In genomic region chr16:70789231-70789926, GRCh38 we compare ENCODE assay signal across 11 cellular contexts. TPM values are rescaled to one million over a fixed set of nuclear protein-coding genes. Genes with fewer than 3 reads are reported as not detected.
DNase-seq lines count a peak whose midpoint lies in the region; ATAC-seq, FAIRE-seq and TF ChIP-seq lines count a peak whose summit lies in the region.
"Had no signal": no experiment of that assay in that cellular context is flagged by ENCODE, and none has a peak within 500 bp of the region (broad histone marks: within the 10 kb centered on the region; RNA-seq: fewer than 3 reads in every experiment).

No MANE protein-coding gene starts in this region.

- H3K27ac ChIP-seq in GM23338 (ENCODE audit: low read depth) (0 out of 2 replicates have a peak overlapping the region, but pooled peaks have one; percentile 19), small intestine (ENCODE audit: low read depth in 1 of 2, low read length in 1 of 2) (no peak overlapping the region)
- H3K27ac ChIP-seq in CD8-positive, alpha-beta T cell (ENCODE audit: low read depth, low read length), result no peak overlapping the region

- peaks cover 35% of the 10 kb centered on the region for H4K20me1 ChIP-seq in GM23338 (replicated peaks; ENCODE audit: insufficient read depth)

- H3K4me3 Mint-ChIP-seq in GM23338, result no peak overlapping the region
- H3K4me3 Mint-ChIP-seq in activated T-helper 2 cell treated with anti-CD3 and anti-CD28 coated beads, Interferon-gamma antibody, Interleukin-2, Interleukin-4, amounts not matched to agents 10 μg/mL and 5 μg/mL and 100 μg/mL, durations not matched to agents 14 hours and 24 hours and 36 hours (ENCODE audit: low read depth), result no peak overlapping the region
- no peak overlapping the region for H3K4me3 Mint-ChIP-seq in CD8-positive, alpha-beta T cell

- H3K36me3 Mint-ChIP-seq in GM23338 (ENCODE audit: low read depth), result peaks cover 10% of the 10 kb centered on the region
- peaks cover 4% of the 10 kb centered on the region for H3K36me3 Mint-ChIP-seq in activated T-helper 2 cell treated with anti-CD3 and anti-CD28 coated beads, Interferon-gamma antibody, Interleukin-2, Interleukin-4, amounts not matched to agents 10 μg/mL and 5 μg/mL and 100 μg/mL, durations not matched to agents 14 hours and 24 hours and 36 hours (ENCODE audit: low read depth)
- peaks cover 68% of the 10 kb centered on the region for H3K36me3 Mint-ChIP-seq in CD8-positive, alpha-beta T cell

- POLR2A ChIA-PET in CD8-positive, alpha-beta T cell (lab: Charles Lee), result no interaction called here

- no peak for DNase-seq in GM23338 (ENCODE audit: low spot score)
- DNase-seq in adipocyte (ENCODE audit: low read depth), result peak; percentile 77
- DNase-seq in Right ventricle myocardium superior, result peak; percentile 61
- no peak for DNase-seq in activated T-helper 2 cell treated with anti-CD3 and anti-CD28 coated beads, Interferon-gamma antibody, Interleukin-2, Interleukin-4, amounts not matched to agents 10 μg/mL and 5 μg/mL and 100 μg/mL, durations not matched to agents 14 hours and 24 hours and 36 hours (ENCODE audit: low spot score)
- no peak for DNase-seq in CD8-positive, alpha-beta T cell
- DNase-seq in small intestine, result no peak
- DNase-seq: H7; stimulated activated CD4-positive, alpha-beta T cell treated with anti-CD3 and anti-CD28 coated beads, Interleukin-4, amount 100 ng/mL, for 24 hours had no signal

- no peak for FAIRE-seq in small intestine (lab: Jason Lieb, UNC)
- FAIRE-seq: urothelium cell line had no signal

- H3K27me3 ChIP-seq in GM23338 (ENCODE audit: insufficient read depth) (no peaks in the 10 kb centered on the region), adipocyte (replicated peaks; ENCODE audit: control insufficient read depth, insufficient read depth, low read length) (no peaks in the 10 kb centered on the region), skeletal muscle satellite cell (ENCODE audit: control insufficient read depth, insufficient read depth, low read length) (no peaks in the 10 kb centered on the region), small intestine (ENCODE audit: control insufficient read depth in 2 of 2, insufficient read depth in 2 of 2, low read length in 2 of 2) (no peaks in the 10 kb centered on the region)
- H3K27me3 ChIP-seq in CD8-positive, alpha-beta T cell (ENCODE audit: insufficient read depth, low read length), result no peaks in the 10 kb centered on the region

- H3K9ac ChIP-seq in adipocyte (ENCODE audit: low read length) (peak overlapping the region; percentile 46), skeletal muscle satellite cell (ENCODE audit: low read depth, low read length) (peak overlapping the region; percentile 22)

- H2AFZ ChIP-seq in GM23338, result no peak overlapping the region

- ATAC-seq in GM23338 (no peak; the same call in 2 of the 3 replicates), Right ventricle myocardium superior (ENCODE audit: poor library complexity) (peak; percentile 60), HG03460 (IDR thresholded peaks at IDR 0.05; ENCODE audit: unreplicated experiment) (no peak)
- no peak for ATAC-seq in CD8-positive, alpha-beta T cell

- CTCF ChIA-PET in CD8-positive, alpha-beta T cell (lab: Charles Lee), result no interaction called here

- no peaks in the 10 kb centered on the region for H3K9me2 ChIP-seq in GM23338 (ENCODE audit: insufficient read depth)

- H3K79me2 ChIP-seq in GM23338 (replicated peaks; ENCODE audit: insufficient read depth), result peaks cover 42% of the 10 kb centered on the region

- WGBS in small intestine, 3 donors, result 75 to 89% (median 83%) methylated on average over 14 of the region's 14 CpGs

- no peaks in the 10 kb centered on the region for H3K9me3 Mint-ChIP-seq in GM23338
- H3K9me3 Mint-ChIP-seq in activated T-helper 2 cell treated with anti-CD3 and anti-CD28 coated beads, Interferon-gamma antibody, Interleukin-2, Interleukin-4, amounts not matched to agents 10 μg/mL and 5 μg/mL and 100 μg/mL, durations not matched to agents 14 hours and 24 hours and 36 hours, result no peaks in the 10 kb centered on the region
- no peaks in the 10 kb centered on the region for H3K9me3 Mint-ChIP-seq in CD8-positive, alpha-beta T cell

- H3K4me1 ChIP-seq in GM23338 (ENCODE audit: insufficient read depth), result 0 out of 2 replicates have a peak, but pooled peaks cover 4% of the 10 kb centered on the region
- peaks cover 7% of the 10 kb centered on the region for H3K4me1 ChIP-seq in adipocyte (ENCODE audit: control insufficient read depth, insufficient read depth, low read length)
- H3K4me1 ChIP-seq in skeletal muscle satellite cell (ENCODE audit: control insufficient read depth, insufficient read depth, low read length), result peaks cover 17% of the 10 kb centered on the region
- no peaks in the 10 kb centered on the region for H3K4me1 ChIP-seq in CD8-positive, alpha-beta T cell (ENCODE audit: insufficient read depth, low read length)
- no peaks in the 10 kb centered on the region for H3K4me1 ChIP-seq in small intestine (ENCODE audit: control insufficient read depth in 2 of 2, insufficient read depth in 1 of 2, low read depth in 1 of 2, low read length in 1 of 2)

- intact Hi-C loops in Right ventricle myocardium superior (cut with DNase I), result no loop called here
- intact Hi-C loops in activated T-helper 2 cell treated with anti-CD3 and anti-CD28 coated beads, Interferon-gamma antibody, Interleukin-2, Interleukin-4, amounts not matched to agents 10 μg/mL and 5 μg/mL and 100 μg/mL, durations not matched to agents 14 hours and 24 hours and 36 hours (cut with micrococcal nuclease), result no loop called here
- intact Hi-C loops in CD8-positive, alpha-beta T cell (cut with DNase I, micrococcal nuclease), result no loop called here

- H3K4me1 Mint-ChIP-seq in GM23338, result peaks cover 25% of the 10 kb centered on the region
- no peaks in the 10 kb centered on the region for H3K4me1 Mint-ChIP-seq in activated T-helper 2 cell treated with anti-CD3 and anti-CD28 coated beads, Interferon-gamma antibody, Interleukin-2, Interleukin-4, amounts not matched to agents 10 μg/mL and 5 μg/mL and 100 μg/mL, durations not matched to agents 14 hours and 24 hours and 36 hours (ENCODE audit: low read depth)
- peaks cover 22% of the 10 kb centered on the region for H3K4me1 Mint-ChIP-seq in CD8-positive, alpha-beta T cell (ENCODE audit: low read depth)

- peaks cover 20% of the 10 kb centered on the region for H3K27me3 Mint-ChIP-seq in GM23338 (ENCODE audit: insufficient read depth, low read depth, poor library complexity)
- H3K27me3 Mint-ChIP-seq in activated T-helper 2 cell treated with anti-CD3 and anti-CD28 coated beads, Interferon-gamma antibody, Interleukin-2, Interleukin-4, amounts not matched to agents 10 μg/mL and 5 μg/mL and 100 μg/mL, durations not matched to agents 14 hours and 24 hours and 36 hours (ENCODE audit: low read depth), result no peaks in the 10 kb centered on the region
- H3K27me3 Mint-ChIP-seq in CD8-positive, alpha-beta T cell (ENCODE audit: low read depth), result no peaks in the 10 kb centered on the region

- no peak for TF ChIP-seq CTCF in GM23338 (conservative IDR thresholded peaks at IDR 0.05; ENCODE audit: low read depth in 2 of 2)
- no peak for TF ChIP-seq CTCF in CD8-positive, alpha-beta T cell (IDR thresholded peaks at IDR 0.05)

- H3K4me2 ChIP-seq in GM23338, result no peak overlapping the region
- H3K4me2 ChIP-seq in skeletal muscle satellite cell (ENCODE audit: low read length), result peak overlapping the region; percentile 47

- H3K9me3 ChIP-seq in adipocyte (ENCODE audit: control insufficient read depth, low read length), result no peaks in the 10 kb centered on the region
- H3K9me3 ChIP-seq in skeletal muscle satellite cell (replicated peaks; ENCODE audit: low read length), result no peaks in the 10 kb centered on the region
- H3K9me3 ChIP-seq in CD8-positive, alpha-beta T cell (ENCODE audit: low read length), result no peaks in the 10 kb centered on the region
- H3K9me3 ChIP-seq in small intestine (ENCODE audit: control insufficient read depth, low read depth), result no peaks in the 10 kb centered on the region

- H3K4me3 ChIP-seq in GM23338, result no peak overlapping the region
- H3K4me3 ChIP-seq in adipocyte (ENCODE audit: low read length), result peak overlapping the region; percentile 6
- no peak overlapping the region for H3K4me3 ChIP-seq in skeletal muscle satellite cell (ENCODE audit: low read length)
- H3K4me3 ChIP-seq in CD8-positive, alpha-beta T cell (ENCODE audit: low read depth, low read length), result no peak overlapping the region
- H3K4me3 ChIP-seq in small intestine (ENCODE audit: low read depth in 1 of 2, low read length in 2 of 2), result no peak overlapping the region

- H3K36me3 ChIP-seq in GM23338 (ENCODE audit: insufficient read depth), result peaks cover 7% of the 10 kb centered on the region; the same call in 1 of the 2 replicates
- peaks cover 18% of the 10 kb centered on the region for H3K36me3 ChIP-seq in adipocyte (ENCODE audit: control insufficient read depth, insufficient read depth, low read length, severe bottlenecking)
- peaks cover 27% of the 10 kb centered on the region for H3K36me3 ChIP-seq in skeletal muscle satellite cell (ENCODE audit: insufficient read depth, low read length)
- H3K36me3 ChIP-seq in CD8-positive, alpha-beta T cell (ENCODE audit: insufficient read depth, low read length), result peaks cover 34% of the 10 kb centered on the region
- H3K36me3 ChIP-seq in small intestine (ENCODE audit: control insufficient read depth in 2 of 2, insufficient read depth in 2 of 2, low read length in 2 of 2), result peaks cover 0 to 9% of the 10 kb centered on the region in 2 donors

- no peak overlapping the region; the same call in 1 of the 2 replicates for H3K27ac Mint-ChIP-seq in GM23338
- no peak overlapping the region for H3K27ac Mint-ChIP-seq in activated T-helper 2 cell treated with anti-CD3 and anti-CD28 coated beads, Interferon-gamma antibody, Interleukin-2, Interleukin-4, amounts not matched to agents 10 μg/mL and 5 μg/mL and 100 μg/mL, durations not matched to agents 14 hours and 24 hours and 36 hours
- H3K27ac Mint-ChIP-seq in CD8-positive, alpha-beta T cell, result no peak overlapping the region

- H3F3A ChIP-seq in GM23338 (replicated peaks; ENCODE audit: low read depth), result no peaks in the 10 kb centered on the region

TF ChIP-seq in GM23338, 12 proteins besides CTCF, POLR2A, EP300 and RAD21:
- TF ChIP-seq EZH2 (IDR thresholded peaks at IDR 0.05; ENCODE audit: low read depth, unreplicated experiment), result no peak
- no peak for TF ChIP-seq JUNB (IDR thresholded peaks at IDR 0.05; ENCODE audit: unreplicated experiment)
- peak; percentile 43; the same call in 1 of the 2 replicates for TF ChIP-seq POLR2AphosphoS5 (IDR thresholded peaks at IDR 0.05; ENCODE audit: low read depth)

RNA-seq across cellular contexts. Expression of gene VAC14, which starts 11.6 kb away (rescaled TPM):
- 70.8 and 77.7 TPM in 2 replicates for total RNA-seq in GM23338 (2014; rRNA removed; shearing (Covaris generic))
- polyA plus RNA-seq in GM23338 (2016; fragmentation: Nextera tagmentation; extraction: Ambion mirVana), result 41.9 and 42.3 TPM in 2 replicates
- 17.4 TPM for total RNA-seq in Right ventricle myocardium superior
- total RNA-seq in skeletal muscle satellite cell (2012; rRNA removed), result 29.1 and 43.3 TPM in 2 replicates
- 30.9 and 34.8 TPM in 2 replicates for total RNA-seq in activated T-helper 2 cell treated with anti-CD3 and anti-CD28 coated beads, Interferon-gamma antibody, Interleukin-2, Interleukin-4, amounts not matched to agents 10 μg/mL and 5 μg/mL and 100 μg/mL, durations not matched to agents 14 hours and 24 hours and 36 hours
- 10 to 100 TPM; 27.1 to 27.2 TPM for total RNA-seq in CD8-positive, alpha-beta T cell
- 10 to 100 TPM; 26.6 to 32.9 (median 31.1) TPM for polyA plus RNA-seq in small intestine

Comparison
In these comparisons a context has a peak if more than half of its experiments do, and no peak if none do; other contexts are left out.
1. DNase-seq: peak in adipocyte (single experiment) and Right ventricle myocardium superior (single experiment); none in GM23338 (single experiment), activated T-helper 2 cell treated with anti-CD3 and anti-CD28 coated beads, Interferon-gamma antibody, Interleukin-2, Interleukin-4, amounts not matched to agents 10 μg/mL and 5 μg/mL and 100 μg/mL, durations not matched to agents 14 hours and 24 hours and 36 hours (single experiment), CD8-positive, alpha-beta T cell (0 of 7) and small intestine (single experiment).